In the genomic region with DNA sequence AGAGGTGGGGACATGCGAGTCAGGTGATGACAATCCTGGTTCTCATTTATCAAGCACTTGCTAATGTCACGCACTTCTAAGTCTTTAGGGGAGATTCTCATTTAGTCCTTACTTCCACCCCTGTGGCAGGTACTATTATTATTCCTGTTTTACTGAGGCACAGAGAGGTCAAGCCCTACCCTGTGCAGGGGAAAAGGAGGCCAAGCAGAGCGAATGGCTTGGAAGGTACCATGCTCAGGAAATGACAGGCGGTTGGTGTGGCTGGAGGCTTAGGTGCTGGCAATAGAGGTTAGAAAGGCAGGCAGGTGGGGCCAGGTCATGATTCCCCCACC, we compare ENCODE assay signal across 17 cellular contexts.
DNase-seq lines count a peak whose midpoint lies in the region; ATAC-seq and TF ChIP-seq lines count a peak whose summit lies in the region.
"Had no signal": no experiment of that assay in that cellular context is flagged by ENCODE, and none has a peak within 500 bp of the region (broad histone marks: within the 10 kb centered on the region; RNA-seq: fewer than 3 reads in every experiment).

No MANE protein-coding gene starts in this region.

- H3K27me3 ChIP-seq in A673 (replicated peaks; ENCODE audit: insufficient read depth, low read depth, low read length, poor library complexity) (no peaks in the 10 kb centered on the region), MM.1S (replicated peaks; ENCODE audit: insufficient read depth, low read length) (no peaks in the 10 kb centered on the region)
- H3K27me3 ChIP-seq: adrenal gland, testis had no signal

- no peak overlapping the region for H3K9ac ChIP-seq in MM.1S (ENCODE audit: low read length)
- H3K9ac ChIP-seq: parathyroid adenoma had no signal

- H3K27ac ChIP-seq in A673 (ENCODE audit: low read depth, low read length, poor library complexity, severe bottlenecking), result peak overlapping the region; percentile 61
- no peak overlapping the region for H3K27ac ChIP-seq in MM.1S (ENCODE audit: low read length)
- H3K27ac ChIP-seq: adrenal gland, parathyroid adenoma, testis had no signal

- no peaks in the 10 kb centered on the region for H3K36me3 ChIP-seq in A673 (ENCODE audit: insufficient read depth, low read length, poor library complexity, severe bottlenecking)
- H3K36me3 ChIP-seq in MM.1S (replicated peaks; ENCODE audit: insufficient read depth, low read length), result no peaks in the 10 kb centered on the region
- H3K36me3 ChIP-seq: adrenal gland had no signal

- CTCF ChIA-PET in A673 (lab: Charles Lee), result no interaction called here

- no TSS peak for BruUV-seq in A673 (replicated peaks; lab: Mats Ljungman, UMichigan)

- H2AFZ ChIP-seq in MM.1S (ENCODE audit: low read length), result no peak overlapping the region
- H2AFZ ChIP-seq: parathyroid adenoma had no signal

- H3K27me3 Mint-ChIP-seq in HFFc6 (ENCODE audit: insufficient read depth), result peaks cover 9% of the 10 kb centered on the region; the same call in 1 of the 2 replicates
- H3K27me3 Mint-ChIP-seq in nephron (ENCODE audit: low read depth), result peaks cover 50% of the 10 kb centered on the region
- H3K27me3 Mint-ChIP-seq: activated B cell treated with CpG ODN at 0.5 μM for 24 hours, B cell had no signal

- H3K4me1 Mint-ChIP-seq in HFFc6 (ENCODE audit: low read depth), result peaks cover 63% of the 10 kb centered on the region
- peaks cover 39% of the 10 kb centered on the region for H3K4me1 Mint-ChIP-seq in nephron

- H3K9me3 Mint-ChIP-seq in HFFc6, result no peaks in the 10 kb centered on the region
- no peaks in the 10 kb centered on the region for H3K9me3 Mint-ChIP-seq in nephron
- H3K9me3 Mint-ChIP-seq: activated B cell treated with CpG ODN at 0.5 μM for 24 hours, memory B cell had no signal

- peaks cover 27% of the 10 kb centered on the region for H3F3A ChIP-seq in MM.1S (ENCODE audit: insufficient read depth, low read length)

- no peak overlapping the region for H3K4me3 ChIP-seq in A673 (ENCODE audit: low read depth, low read length, poor library complexity, severe bottlenecking)
- no peak overlapping the region for H3K4me3 ChIP-seq in MM.1S (ENCODE audit: low read length)
- H3K4me3 ChIP-seq: adrenal gland, GM12878, testis had no signal

- ATAC-seq in GM21786 (IDR thresholded peaks at IDR 0.05; ENCODE audit: unreplicated experiment), result no peak

- H3K79me2 ChIP-seq in MM.1S (ENCODE audit: low read length), result no peaks in the 10 kb centered on the region
- H3K79me2 ChIP-seq: parathyroid adenoma had no signal

- no peaks in the 10 kb centered on the region for H4K20me1 ChIP-seq in MM.1S (ENCODE audit: insufficient read depth, low read length)

- H3K9me3 ChIP-seq in A673 (ENCODE audit: low read depth, low read length, poor library complexity, severe bottlenecking) (no peaks in the 10 kb centered on the region), MM.1S (replicated peaks; ENCODE audit: insufficient read depth, low read length) (no peaks in the 10 kb centered on the region)
- H3K9me3 ChIP-seq: adrenal gland, testis had no signal

- H3K4me1 ChIP-seq in A673 (ENCODE audit: insufficient read depth, low read length, poor library complexity, severe bottlenecking) (peaks cover 23% of the 10 kb centered on the region), MM.1S (ENCODE audit: low read length) (peaks cover 37% of the 10 kb centered on the region)
- H3K4me1 ChIP-seq: parathyroid adenoma, testis had no signal

- intact Hi-C loops in A673 (cut with micrococcal nuclease; ENCODE audit: unreplicated experiment), result no loop called here

- H3K36me3 Mint-ChIP-seq in HFFc6 (ENCODE audit: low read depth) (no peaks in the 10 kb centered on the region), nephron (ENCODE audit: low read depth) (no peaks in the 10 kb centered on the region)
- H3K36me3 Mint-ChIP-seq: memory B cell had no signal

- H3K4me3 Mint-ChIP-seq in HFFc6 (peak overlapping the region; percentile 66), nephron (no peak overlapping the region)
- H3K4me3 Mint-ChIP-seq: activated B cell treated with CpG ODN at 0.5 μM for 24 hours, B cell, memory B cell had no signal

- H3K27ac Mint-ChIP-seq in HFFc6 (peak overlapping the region; percentile 97), nephron (peak overlapping the region in 2 of 3 experiments; percentile 56 to 84)
- H3K27ac Mint-ChIP-seq: memory B cell had no signal

- no peak for DNase-seq in A673 (ENCODE audit: low spot score)
- DNase-seq in HFFc6, result no peak
- peak; percentile 30 for DNase-seq in cerebellar cortex (ENCODE audit: low spot score)
- DNase-seq in KG1 (lab: John Stamatoyannopoulos, UW), result no peak
- DNase-seq in MM.1S, result no peak
- DNase-seq in H4 (ENCODE audit: low spot score), result no peak
- DNase-seq: activated B cell treated with CpG ODN at 0.5 μM for 24 hours; activated CD8-positive, alpha-beta memory T cell treated with anti-CD3 and anti-CD28 coated beads, Interleukin-2, amount 50 U/mL, for 48 hours; adrenal gland; NCI-H1092 treated with DMSO at 0.1 percent for 48 hours; testis had no signal

- POLR2A ChIA-PET in A673 (lab: Charles Lee; ENCODE audit: low non-redundant PET), result no interaction called here

- TF ChIP-seq CTCF in A673 (conservative IDR thresholded peaks at IDR 0.05; ENCODE audit: low read depth, low read length), result no peak
- no peak for TF ChIP-seq CTCF in HFFc6 (IDR thresholded peaks at IDR 0.05)
- TF ChIP-seq CTCF in nephron (IDR thresholded peaks at IDR 0.05; ENCODE audit: unreplicated experiment in 3 of 3), result no peak
- TF ChIP-seq CTCF in MM.1S (IDR thresholded peaks at IDR 0.05; ENCODE audit: low read length), result no peak

- no peak overlapping the region for H3K4me2 ChIP-seq in MM.1S (ENCODE audit: low read depth, low read length)

- no peaks in the 10 kb centered on the region for H3K9me2 ChIP-seq in MM.1S (replicated peaks; ENCODE audit: insufficient read depth, low read length)
